9 cellular contexts compared by ENCODE assay signal in the genomic region with DNA sequence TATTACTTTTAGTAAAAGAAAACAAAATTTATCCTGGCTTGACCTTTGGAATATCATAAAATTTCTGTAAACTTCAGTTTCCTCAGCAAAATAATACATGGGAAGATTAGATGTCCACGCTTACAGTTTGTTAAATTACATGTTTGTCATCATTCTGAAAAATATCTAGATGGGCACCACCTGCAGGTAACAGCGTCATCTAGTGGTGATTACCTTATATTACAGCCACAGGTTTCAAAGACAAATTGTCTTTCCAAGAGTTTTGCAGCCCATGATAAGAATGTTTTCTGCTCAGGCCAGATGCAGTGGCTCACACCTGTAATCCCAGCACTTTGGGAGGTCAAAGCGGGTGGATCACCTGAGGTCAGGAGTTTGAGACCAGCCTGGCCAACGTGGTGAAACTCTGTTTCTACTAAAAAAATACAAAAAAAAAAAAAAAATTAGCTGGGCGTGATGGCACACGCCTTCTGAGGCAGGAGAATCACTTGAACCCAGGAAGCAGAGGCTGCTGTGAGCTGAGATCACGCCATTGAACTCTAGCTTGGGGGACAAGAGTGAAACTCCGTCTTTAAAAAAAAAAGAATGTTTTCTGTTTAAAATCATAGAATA.
DNase-seq lines count a peak whose midpoint lies in the region; ATAC-seq, FAIRE-seq and TF ChIP-seq lines count a peak whose summit lies in the region.
"Had no signal": no experiment of that assay in that cellular context is flagged by ENCODE, and none has a peak within 500 bp of the region (broad histone marks: within the 10 kb centered on the region; RNA-seq: fewer than 3 reads in every experiment).

No MANE protein-coding gene starts in this region.

- SMC1A ChIA-PET in GM12878 (lab: Charles Lee; ENCODE audit: uncharacterized antibody, unreplicated experiment) = interaction anchor here (1.1 to 3.1 kb wide), 3 partner anchors 14 to 208 kb away, joined by 3 to 32 read pairs (median 7); no protein-coding TSS in a partner anchor

- TF ChIP-seq POLR2A in GM12878 (IDR thresholded peaks at IDR 0.05; ENCODE audit: low read depth, low read length) = no peak

- CTCF ChIA-PET in Calu3 (lab: Charles Lee) = interaction anchor here (1.3 to 1.9 kb wide), 2 partner anchors 61 to 203 kb away, joined by 3 to 8 read pairs; no protein-coding TSS in a partner anchor
- CTCF ChIA-PET in GM12878 (lab: Yijun Ruan, JAX) = interaction anchor here (0.6 to 4.6 kb wide), 18 partner anchors 8 to 1692 kb away, joined by 3 to 33 read pairs (median 4); no protein-coding TSS in a partner anchor

- TF ChIP-seq CTCF in Calu3 (IDR thresholded peaks at IDR 0.05; ENCODE audit: unreplicated experiment) (peak; percentile 77), GM12878 (IDR thresholded peaks at IDR 0.05 in 2 of 3, conservative IDR thresholded peaks at IDR 0.05 in 1 of 3; ENCODE audit: control insufficient read depth in 2 of 3, extremely low read depth in 1 of 3, insufficient read depth in 1 of 3, low read depth in 3 of 3, low read length in 3 of 3) (peak; percentile 55 to 70 (median 61); a peak in 5 of 6 replicates)

- no peaks in the 10 kb centered on the region for H3K36me3 ChIP-seq in GM12878 (ENCODE audit: control insufficient read depth in 2 of 2, insufficient read depth in 2 of 2, low read length in 1 of 2)

- in situ Hi-C loops in GM12878 (cut with MboI) (no loop called here), G401 (cut with HindIII; ENCODE audit: low sequenced_read_pairs) (no loop called here)

- no peak overlapping the region for H3K27ac ChIP-seq in GM12878 (ENCODE audit: control insufficient read depth, insufficient read depth)

- H3K9me3 ChIP-seq in GM12878 (replicated peaks; ENCODE audit: control insufficient read depth, insufficient read depth, low read length) = no peaks in the 10 kb centered on the region

- H3K27me3 Mint-ChIP-seq in Calu3 (ENCODE audit: unreplicated experiment) = no peaks in the 10 kb centered on the region

- DNase-seq in Calu3 (no peak), HuH-7 (ENCODE audit: low spot score) (peak; percentile 12), GM12878 (ENCODE audit: low read depth, low spot score) (no peak), lung microvascular endothelial cell (ENCODE audit: low read depth in 2 of 2) (peak; percentile 12 to 20), NCI-H2196 (lab: John Stamatoyannopoulos, UW; ENCODE audit: unreplicated experiment) (no peak), G401 (ENCODE audit: low spot score) (no peak)
- DNase-seq: NCI-H510A had no signal

- H3K36me3 Mint-ChIP-seq in Calu3 (ENCODE audit: insufficient read depth, unreplicated experiment) = no peaks in the 10 kb centered on the region

- no peaks in the 10 kb centered on the region for H3K4me1 Mint-ChIP-seq in Calu3 (ENCODE audit: low read depth, unreplicated experiment)

- no peaks in the 10 kb centered on the region for H3K9me3 Mint-ChIP-seq in Calu3 (ENCODE audit: low read depth, unreplicated experiment)

- intact Hi-C loops in Calu3 (cut with micrococcal nuclease; ENCODE audit: unreplicated experiment) = no loop called here
- intact Hi-C loops in GM12878 (cut with micrococcal nuclease; ENCODE audit: unreplicated experiment) = no loop called here

- no peak overlapping the region for H3K9ac ChIP-seq in GM12878 (ENCODE audit: control insufficient read depth, insufficient read depth, low read length)

- no peaks in the 10 kb centered on the region; a peak in 1 of 4 replicates for H3K27me3 ChIP-seq in GM12878 (replicated peaks in 1 of 2; ENCODE audit: control insufficient read depth in 2 of 2, insufficient read depth in 2 of 2, low read length in 1 of 2)

- ATAC-seq in GM12878 (no peak), HG02798 (IDR thresholded peaks at IDR 0.05; ENCODE audit: poor library complexity, unreplicated experiment) (no peak), HG02973 (IDR thresholded peaks at IDR 0.05; ENCODE audit: unreplicated experiment) (no peak)

- no TSS peak for BruUV-seq in Calu3 (replicated peaks; lab: Mats Ljungman, UMichigan)
- no TSS peak for BruUV-seq in GM12878 (replicated peaks; lab: Mats Ljungman, UMichigan)

- H3K4me2 ChIP-seq in GM12878 (ENCODE audit: control insufficient read depth, insufficient read depth) = no peak overlapping the region

- RAD21 ChIA-PET in GM12878 (lab: Charles Lee; ENCODE audit: unreplicated experiment) = interaction anchor here (0.7 to 2.6 kb wide), 5 partner anchors 18 to 833 kb away, joined by 3 to 13 read pairs (median 3); a partner anchor contains a TSS

- no peaks in the 10 kb centered on the region for H3K79me2 ChIP-seq in GM12878 (ENCODE audit: control insufficient read depth, insufficient read depth, low read length)

- peak; percentile 23 for FAIRE-seq in GM12878 (lab: Jason Lieb, UNC)

- no peak overlapping the region for H3K4me3 ChIP-seq in GM12878

- H3K4me1 ChIP-seq in GM12878 (ENCODE audit: control insufficient read depth, insufficient read depth, low read length) = no peaks in the 10 kb centered on the region

- no peak overlapping the region for H2AFZ ChIP-seq in GM12878 (ENCODE audit: control insufficient read depth, low read depth, low read length)

- H3K27ac Mint-ChIP-seq in Calu3 (ENCODE audit: unreplicated experiment) = no peak overlapping the region

- no peaks in the 10 kb centered on the region for H4K20me1 ChIP-seq in GM12878 (ENCODE audit: control insufficient read depth, insufficient read depth)

- TF ChIP-seq EP300 in GM12878 (IDR thresholded peaks at IDR 0.05; ENCODE audit: borderline replicate concordance in 1 of 2, control insufficient read depth in 1 of 2, low read depth in 2 of 2, low read length in 2 of 2) = no peak

- 41% methylated on average over 8 of the region's 8 CpGs for WGBS in GM12878 (ENCODE audit: insufficient coverage, insufficient replicate concordance, low lambda C conversion rate, missing lambda C conversion rate)

- no peak overlapping the region for H3K4me3 Mint-ChIP-seq in Calu3 (ENCODE audit: low read depth, unreplicated experiment)

- TF ChIP-seq RAD21 in GM12878 (IDR thresholded peaks at IDR 0.05; ENCODE audit: insufficient read depth, low read depth, low read length) = peak; percentile 57

- POLR2A ChIA-PET in GM12878 (lab: Charles Lee) = interaction anchor here (0.7 kb wide), 1 partner anchor 164 kb away, joined by 4 read pairs; no protein-coding TSS in a partner anchor

TF ChIP-seq in GM12878, 131 proteins besides CTCF, POLR2A, EP300 and RAD21:
- TF ChIP-seq RFX5 (IDR thresholded peaks at IDR 0.05; ENCODE audit: low read depth, low read length) (no peak), SPI1 (IDR thresholded peaks at IDR 0.05; ENCODE audit: borderline replicate concordance, insufficient read depth, low read depth, low read length) (no peak), SMC3 (IDR thresholded peaks at IDR 0.05; ENCODE audit: borderline replicate concordance, low read length) (peak; percentile 40; the same call in 1 of the 2 replicates)
- TF ChIP-seq, protein P1, sequence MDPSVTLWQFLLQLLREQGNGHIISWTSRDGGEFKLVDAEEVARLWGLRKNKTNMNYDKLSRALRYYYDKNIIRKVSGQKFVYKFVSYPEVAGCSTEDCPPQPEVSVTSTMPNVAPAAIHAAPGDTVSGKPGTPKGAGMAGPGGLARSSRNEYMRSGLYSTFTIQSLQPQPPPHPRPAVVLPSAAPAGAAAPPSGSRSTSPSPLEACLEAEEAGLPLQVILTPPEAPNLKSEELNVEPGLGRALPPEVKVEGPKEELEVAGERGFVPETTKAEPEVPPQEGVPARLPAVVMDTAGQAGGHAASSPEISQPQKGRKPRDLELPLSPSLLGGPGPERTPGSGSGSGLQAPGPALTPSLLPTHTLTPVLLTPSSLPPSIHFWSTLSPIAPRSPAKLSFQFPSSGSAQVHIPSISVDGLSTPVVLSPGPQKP (IDR thresholded peaks at IDR 0.05; ENCODE audit: low read depth, low read length) = no peak

Comparison
In these comparisons a context has a peak if more than half of its experiments do, and no peak if none do; other contexts are left out.
1. DNase-seq: peak in HuH-7 (single experiment) and lung microvascular endothelial cell (2 of 2); none in Calu3 (single experiment), GM12878 (single experiment), NCI-H2196 (single experiment) and G401 (single experiment).